Comparison of ENCODE assay signal across 16 cellular contexts in the genomic region with DNA sequence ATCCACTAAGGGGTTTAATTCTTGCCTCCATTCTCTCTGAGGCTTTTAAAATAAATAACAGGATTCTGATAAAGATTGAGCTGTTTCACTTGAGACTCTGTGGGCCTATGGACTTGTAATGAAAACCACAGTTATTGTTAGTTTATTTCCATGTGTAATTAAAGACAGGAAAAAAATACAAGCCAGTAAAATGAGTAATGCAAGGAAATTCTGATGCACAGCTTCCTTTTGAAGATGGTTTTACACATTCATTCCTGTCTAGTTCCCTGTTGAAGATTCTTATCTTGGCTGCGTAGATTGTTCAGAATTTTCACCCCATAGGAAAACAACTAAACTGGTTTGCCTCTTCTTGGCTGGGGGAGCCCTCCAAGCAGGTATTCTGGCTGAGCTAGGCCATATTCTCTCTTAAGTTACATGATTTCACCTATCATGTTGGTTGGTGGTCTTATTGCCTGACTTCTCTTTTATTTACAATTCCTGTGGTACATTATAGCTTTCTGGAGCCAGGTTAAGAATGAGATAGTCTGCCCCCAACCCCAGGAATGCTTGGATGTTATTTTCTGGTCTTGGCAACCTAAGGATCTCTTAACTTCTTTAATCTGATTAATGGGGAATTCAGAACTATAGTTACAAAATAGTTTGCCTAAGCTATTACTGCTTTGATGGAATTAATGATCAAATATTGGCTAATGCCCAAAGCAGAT.
DNase-seq lines count a peak whose midpoint lies in the region; ATAC-seq, FAIRE-seq and TF ChIP-seq lines count a peak whose summit lies in the region.
"Had no signal": no experiment of that assay in that cellular context is flagged by ENCODE, and none has a peak within 500 bp of the region (broad histone marks: within the 10 kb centered on the region; RNA-seq: fewer than 3 reads in every experiment).

No MANE protein-coding gene starts in this region.

- no peaks in the 10 kb centered on the region for H3K9me1 ChIP-seq in keratinocyte (ENCODE audit: control insufficient read depth, extremely low read depth, insufficient read depth, low read length)

- in situ Hi-C loops in astrocyte of the spinal cord (cut with HindIII; ENCODE audit: low sequenced_read_pairs): no loop called here

- H3K9ac ChIP-seq in keratinocyte (ENCODE audit: control insufficient read depth, extremely low read depth, insufficient read depth, low read length): no peak overlapping the region
- H3K9ac ChIP-seq: parathyroid adenoma had no signal

- H3K36me3 Mint-ChIP-seq in HFFc6 (ENCODE audit: low read depth): peaks cover 26% of the 10 kb centered on the region
- H3K36me3 Mint-ChIP-seq: brain had no signal

- no peaks in the 10 kb centered on the region for H4K20me1 ChIP-seq in keratinocyte (ENCODE audit: control insufficient read depth, extremely low read depth, insufficient read depth, low read length)

- no peaks in the 10 kb centered on the region for H3K9me3 Mint-ChIP-seq in HFFc6
- H3K9me3 Mint-ChIP-seq: brain had no signal

- H3K27ac ChIP-seq in ACC112 (ENCODE audit: low read depth, low read length) (peak overlapping the region; percentile 28), keratinocyte (ENCODE audit: control insufficient read depth, insufficient read depth, low read length) (no peak overlapping the region), WERI-Rb-1 (no peak overlapping the region)
- H3K27ac ChIP-seq: parathyroid adenoma, RWPE1 had no signal

- peaks cover 2% of the 10 kb centered on the region; the same call in 1 of the 2 replicates for H3K27me3 Mint-ChIP-seq in HFFc6 (ENCODE audit: insufficient read depth)
- H3K27me3 Mint-ChIP-seq: effector memory CD8-positive, alpha-beta T cell had no signal

- H3K27ac Mint-ChIP-seq in HFFc6: peak overlapping the region; percentile 83
- H3K27ac Mint-ChIP-seq: effector memory CD8-positive, alpha-beta T cell had no signal

- H3K9me3 ChIP-seq in keratinocyte (ENCODE audit: control insufficient read depth, low read depth, low read length): no peaks in the 10 kb centered on the region
- H3K9me3 ChIP-seq in WERI-Rb-1 (ENCODE audit: severe bottlenecking): no peaks in the 10 kb centered on the region

- DNase-seq in HFFc6 (peak; percentile 92), astrocyte of the spinal cord (ENCODE audit: low read depth, low spot score) (peak; percentile 74), keratinocyte (ENCODE audit: low read depth, low spot score) (no peak), posterior cingulate gyrus (no peak), H7 (no peak), WERI-Rb-1 (no peak)
- DNase-seq: Calu3; effector memory CD8-positive, alpha-beta T cell; NCI-H2107; NCI-H774 had no signal

- H3K79me2 ChIP-seq in ACC112 (ENCODE audit: control insufficient read depth, insufficient read depth, low read length, unreplicated experiment): no peaks in the 10 kb centered on the region
- H3K79me2 ChIP-seq in keratinocyte (ENCODE audit: control insufficient read depth, insufficient read depth, low read length): no peaks in the 10 kb centered on the region

- dilution Hi-C loops in keratinocyte (cut with MboI; ENCODE audit: extremely low pct_ligation_motif_present, low sequenced_read_pairs): no loop called here

- no peak overlapping the region for H3K4me2 ChIP-seq in keratinocyte (ENCODE audit: control insufficient read depth, extremely low read depth, insufficient read depth, low read depth, low read length)

- peak overlapping the region; percentile 68 for H3K4me3 Mint-ChIP-seq in HFFc6
- H3K4me3 Mint-ChIP-seq: brain; effector memory CD8-positive, alpha-beta T cell had no signal

- peaks cover 6% of the 10 kb centered on the region for H3K4me1 ChIP-seq in ACC112 (ENCODE audit: control insufficient read depth, insufficient read depth, low read length, unreplicated experiment)
- H3K4me1 ChIP-seq in keratinocyte (ENCODE audit: control insufficient read depth, extremely low read depth, insufficient read depth, low read length): peaks cover 4% of the 10 kb centered on the region

- ATAC-seq in HG03045 (IDR thresholded peaks at IDR 0.05; ENCODE audit: unreplicated experiment): no peak
- ATAC-seq: activated CD4-positive, CD25-positive, alpha-beta regulatory T cell treated with anti-CD3 and anti-CD28 coated beads, Interleukin-2, amount 50 U/mL, for 24 hours; effector memory CD8-positive, alpha-beta T cell had no signal

- H2AFZ ChIP-seq in ACC112 (ENCODE audit: low read length, unreplicated experiment) (no peak overlapping the region), keratinocyte (ENCODE audit: control insufficient read depth, low read length) (no peak overlapping the region)
- H2AFZ ChIP-seq: parathyroid adenoma had no signal

- FAIRE-seq in keratinocyte (lab: Jason Lieb, UNC): peak; percentile 63

- no peak overlapping the region for H3K4me3 ChIP-seq in ACC112 (ENCODE audit: low read depth, low read length)
- H3K4me3 ChIP-seq in astrocyte of the spinal cord (ENCODE audit: low read depth, low read length): no peak overlapping the region
- no peak overlapping the region for H3K4me3 ChIP-seq in keratinocyte (ENCODE audit: control insufficient read depth in 2 of 3, extremely low read depth in 1 of 3, insufficient read depth in 2 of 3, low read depth in 1 of 3, low read length in 3 of 3)
- no peak overlapping the region for H3K4me3 ChIP-seq in H7 (ENCODE audit: insufficient read depth, low read depth, low read length)
- no peak overlapping the region for H3K4me3 ChIP-seq in WERI-Rb-1 (ENCODE audit: low read depth, low read length)

- H3K4me1 Mint-ChIP-seq in HFFc6 (ENCODE audit: low read depth): peaks cover 78% of the 10 kb centered on the region
- H3K4me1 Mint-ChIP-seq: brain had no signal

- intact Hi-C loops in posterior cingulate gyrus (cut with DNase I): no loop called here

- no peaks in the 10 kb centered on the region for H3K36me3 ChIP-seq in ACC112 (ENCODE audit: insufficient read depth, low read length)
- H3K36me3 ChIP-seq in keratinocyte (ENCODE audit: control insufficient read depth in 2 of 2, extremely low read depth in 1 of 2, insufficient read depth in 2 of 2, low read length in 2 of 2): no peaks in the 10 kb centered on the region
- H3K36me3 ChIP-seq in H7 (replicated peaks; ENCODE audit: control insufficient read depth, insufficient read depth, low read length): no peaks in the 10 kb centered on the region
- H3K36me3 ChIP-seq in WERI-Rb-1: no peaks in the 10 kb centered on the region

- no peak for TF ChIP-seq CTCF in HFFc6 (IDR thresholded peaks at IDR 0.05)
- TF ChIP-seq CTCF in astrocyte of the spinal cord (IDR thresholded peaks at IDR 0.05; ENCODE audit: low read depth, low read length): no peak
- TF ChIP-seq CTCF in keratinocyte (optimal IDR thresholded peaks at IDR 0.05 in 1 of 3, IDR thresholded peaks at IDR 0.05 in 1 of 3, conservative IDR thresholded peaks at IDR 0.05 in 1 of 3; ENCODE audit: extremely low read depth in 1 of 3, insufficient read depth in 2 of 3, low read length in 3 of 3): no peak
- TF ChIP-seq CTCF in WERI-Rb-1 (IDR thresholded peaks at IDR 0.05; ENCODE audit: low read depth, low read length): no peak

- H3K27me3 ChIP-seq in ACC112 (ENCODE audit: insufficient read depth, low read length): no peaks in the 10 kb centered on the region
- no peaks in the 10 kb centered on the region for H3K27me3 ChIP-seq in keratinocyte (ENCODE audit: control insufficient read depth, extremely low read depth, insufficient read depth, low read length)
- no peaks in the 10 kb centered on the region for H3K27me3 ChIP-seq in H7 (ENCODE audit: control insufficient read depth, insufficient read depth, low read length)
- no peaks in the 10 kb centered on the region for H3K27me3 ChIP-seq in WERI-Rb-1 (ENCODE audit: insufficient read depth, low read depth, severe bottlenecking)

Comparison
In these comparisons a context has a peak if more than half of its experiments do, and no peak if none do; other contexts are left out.
1. DNase-seq: peak in HFFc6 (single experiment) and astrocyte of the spinal cord (single experiment); none in keratinocyte (single experiment), posterior cingulate gyrus (0 of 10), H7 (single experiment) and WERI-Rb-1 (single experiment).